Comparison of ENCODE assay signal across 17 cellular contexts in the genomic region with DNA sequence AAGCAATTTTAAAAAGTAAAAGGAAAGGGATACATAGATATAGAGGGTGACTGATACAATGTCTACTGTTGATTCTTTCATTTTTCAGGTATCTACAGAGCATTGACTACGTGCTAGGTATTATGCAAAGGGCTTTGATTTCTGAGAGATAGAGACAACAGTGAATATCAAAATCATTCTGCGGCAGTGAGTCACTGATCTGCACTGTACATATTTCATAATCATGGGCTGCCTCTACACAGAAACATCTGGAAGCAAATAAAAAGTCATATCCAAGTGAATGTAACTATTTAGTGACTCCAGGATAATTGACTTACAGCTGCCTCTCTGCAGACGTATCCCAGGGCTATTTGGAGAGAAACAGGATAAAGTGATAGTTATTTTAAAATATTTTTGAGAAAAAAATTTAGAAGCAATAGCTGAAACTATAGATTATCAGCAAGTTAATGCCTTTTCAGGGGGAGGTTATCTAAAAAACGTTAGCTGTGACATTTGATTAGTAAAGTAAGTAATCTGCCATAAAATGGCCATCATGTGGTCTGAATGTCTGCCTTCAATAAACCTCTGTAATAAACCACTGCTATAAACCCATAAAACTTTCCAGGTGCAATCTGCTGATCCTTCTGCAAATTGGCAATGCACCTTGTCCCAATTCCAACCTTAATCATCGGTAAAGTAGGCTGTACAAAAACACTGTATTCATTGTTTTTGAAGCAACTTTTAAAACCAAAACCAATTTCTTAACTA. TPM values are rescaled to one million over a fixed set of nuclear protein-coding genes. Genes with fewer than 3 reads are reported as not detected.
A peak's percentile ranks its signal among the peaks of the same experiment; 100 is the strongest.
DNase-seq lines count a peak whose midpoint lies in the region; TF ChIP-seq lines count a peak whose summit lies in the region.
"Had no signal": no experiment of that assay in that cellular context is flagged by ENCODE, and none has a peak within 500 bp of the region (broad histone marks: within the 10 kb centered on the region; RNA-seq: fewer than 3 reads in every experiment).

No MANE protein-coding gene starts in this region.

- no peaks in the 10 kb centered on the region for H3K27me3 ChIP-seq in thyroid gland
- H3K27me3 ChIP-seq: right atrium auricular region, tibial nerve had no signal

- no peaks in the 10 kb centered on the region for H3K4me1 ChIP-seq in thyroid gland
- H3K4me1 ChIP-seq: right atrium auricular region had no signal

- H3K36me3 ChIP-seq in thyroid gland = no peaks in the 10 kb centered on the region
- H3K36me3 ChIP-seq: right atrium auricular region, tibial nerve had no signal

- H3K4me3 ChIP-seq in thyroid gland (replicated peaks in 1 of 3) = no peak overlapping the region
- H3K4me3 ChIP-seq: lung, right atrium auricular region, tibial nerve had no signal

- 68 to 74% methylated on average over 5 of the region's 5 CpGs for WGBS in thyroid gland, 2 donors

- H3K9me3 ChIP-seq in thyroid gland = no peaks in the 10 kb centered on the region
- H3K9me3 ChIP-seq: right atrium auricular region had no signal

- TF ChIP-seq POLR2A in thyroid gland (IDR thresholded peaks at IDR 0.05) = no peak

- peak; percentile 20 for DNase-seq in NOMO-1 treated with DMSO at 0.1 percent for 48 hours (lab: John Stamatoyannopoulos, UW; ENCODE audit: unreplicated experiment)
- no peak for DNase-seq in NOMO-1 treated with dmso at 0.1 percent for 144 hours (lab: John Stamatoyannopoulos, UW; ENCODE audit: unreplicated experiment)
- peak; percentile 9 for DNase-seq in amniotic stem cell (lab: John Stamatoyannopoulos, UW)
- peak; percentile 12 for DNase-seq in foreskin melanocyte
- DNase-seq in NCI-H2107 (lab: John Stamatoyannopoulos, UW) = no peak
- DNase-seq in thyroid gland = no peak
- no peak for DNase-seq in HK-2 (ENCODE audit: unreplicated experiment)
- DNase-seq in stimulated activated CD4-positive, alpha-beta T cell treated with anti-CD3 and anti-CD28 coated beads, Interleukin-1b, Interleukin-23, amount 100 ng/mL, for 48 hours = no peak
- DNase-seq: activated gamma-delta T cell; effector memory CD8-positive, alpha-beta T cell; NCI-H1105 treated with DMSO at 0.1 percent for 48 hours; stimulated activated CD4-positive, alpha-beta T cell treated with anti-CD3 and anti-CD28 coated beads, Interleukin-2, amount 100 ng/mL, for 48 hours; SW 1271 had no signal

- TF ChIP-seq CTCF in thyroid gland (IDR thresholded peaks at IDR 0.05) = no peak

- intact Hi-C loops in thyroid gland (cut with DNase I) = no loop called here

- no peak overlapping the region for H3K27ac ChIP-seq in thyroid gland
- H3K27ac ChIP-seq: right atrium auricular region had no signal

RNA-seq across cellular contexts. Expression of a gene that starts 43.7 kb away (rescaled TPM):
- 10 to 100 TPM in 1 of 4 donors, 1 to 10 TPM in 3; 6.3 to 11.6 (median 8.5) TPM for total RNA-seq in thyroid gland
- total RNA-seq: OCI-LY7 had no signal

Comparison
In these comparisons a context has a peak if more than half of its experiments do, and no peak if none do; other contexts are left out.
1. DNase-seq: peak in NOMO-1 treated with DMSO at 0.1 percent for 48 hours (single experiment), amniotic stem cell (single experiment) and foreskin melanocyte (single experiment); none in NOMO-1 treated with dmso at 0.1 percent for 144 hours (single experiment), NCI-H2107 (single experiment), thyroid gland (0 of 2), HK-2 (single experiment) and stimulated activated CD4-positive, alpha-beta T cell treated with anti-CD3 and anti-CD28 coated beads, Interleukin-1b, Interleukin-23, amount 100 ng/mL, for 48 hours (single experiment).